In genomic region chr3:55406666-55407425, GRCh38 we compare ENCODE assay signal across 12 cellular contexts.
"Had no signal": no experiment of that assay in that cellular context is flagged by ENCODE, and none has a peak within 500 bp of the region (broad histone marks: within the 10 kb centered on the region; RNA-seq: fewer than 3 reads in every experiment).

No MANE protein-coding gene starts in this region.

- H3K36me3 Mint-ChIP-seq: activated naive CD4-positive, alpha-beta T cell treated with anti-CD3 and anti-CD28 coated beads, Interleukin-2, amount 50 U/mL, for 24 hours had no signal

- H3K4me3 Mint-ChIP-seq: activated naive CD4-positive, alpha-beta T cell treated with anti-CD3 and anti-CD28 coated beads, Interleukin-2, amount 50 U/mL, for 24 hours; T-helper 17 cell had no signal

- H3K9me3 ChIP-seq: gastrocnemius medialis, ovary had no signal

- H3K4me1 Mint-ChIP-seq: activated naive CD4-positive, alpha-beta T cell treated with anti-CD3 and anti-CD28 coated beads, Interleukin-2, amount 50 U/mL, for 24 hours; T-helper 17 cell had no signal

- H3K4me1 ChIP-seq: breast epithelium, gastrocnemius medialis, left ventricle myocardium inferior had no signal

- DNase-seq: activated effector memory CD4-positive, alpha-beta T cell treated with Interleukin-2 at 50 U/mL for 16 hours; activated T-cell treated with anti-CD3 and anti-CD28 coated beads, Interleukin-2, amount 50 U/mL, for 1 hour; dorsolateral prefrontal cortex; gastrocnemius medialis; kidney; left ventricle myocardium inferior; ovary; stimulated activated CD4-positive, alpha-beta T cell treated with anti-CD3 and anti-CD28 coated beads, Interleukin-4, amount 100 ng/mL, for 4 hours; stomach; T-helper 17 cell had no signal

- ATAC-seq: gastrocnemius medialis, T-helper 17 cell had no signal

- H3K27ac ChIP-seq: breast epithelium, dorsolateral prefrontal cortex, gastrocnemius medialis, left ventricle myocardium inferior, ovary, stomach had no signal

- H3K4me3 ChIP-seq: breast epithelium, dorsolateral prefrontal cortex, gastrocnemius medialis, left ventricle myocardium inferior, ovary, stomach had no signal

- H3K27me3 ChIP-seq: breast epithelium, gastrocnemius medialis, ovary, stomach had no signal

- H3K27ac Mint-ChIP-seq: activated naive CD4-positive, alpha-beta T cell treated with anti-CD3 and anti-CD28 coated beads, Interleukin-2, amount 50 U/mL, for 24 hours; T-helper 17 cell had no signal

- H3K36me3 ChIP-seq: breast epithelium, gastrocnemius medialis, left ventricle myocardium inferior, ovary, stomach had no signal

- H3K27me3 Mint-ChIP-seq: activated naive CD4-positive, alpha-beta T cell treated with anti-CD3 and anti-CD28 coated beads, Interleukin-2, amount 50 U/mL, for 24 hours; T-helper 17 cell had no signal
